8 cellular contexts compared by ENCODE assay signal in the genomic region with DNA sequence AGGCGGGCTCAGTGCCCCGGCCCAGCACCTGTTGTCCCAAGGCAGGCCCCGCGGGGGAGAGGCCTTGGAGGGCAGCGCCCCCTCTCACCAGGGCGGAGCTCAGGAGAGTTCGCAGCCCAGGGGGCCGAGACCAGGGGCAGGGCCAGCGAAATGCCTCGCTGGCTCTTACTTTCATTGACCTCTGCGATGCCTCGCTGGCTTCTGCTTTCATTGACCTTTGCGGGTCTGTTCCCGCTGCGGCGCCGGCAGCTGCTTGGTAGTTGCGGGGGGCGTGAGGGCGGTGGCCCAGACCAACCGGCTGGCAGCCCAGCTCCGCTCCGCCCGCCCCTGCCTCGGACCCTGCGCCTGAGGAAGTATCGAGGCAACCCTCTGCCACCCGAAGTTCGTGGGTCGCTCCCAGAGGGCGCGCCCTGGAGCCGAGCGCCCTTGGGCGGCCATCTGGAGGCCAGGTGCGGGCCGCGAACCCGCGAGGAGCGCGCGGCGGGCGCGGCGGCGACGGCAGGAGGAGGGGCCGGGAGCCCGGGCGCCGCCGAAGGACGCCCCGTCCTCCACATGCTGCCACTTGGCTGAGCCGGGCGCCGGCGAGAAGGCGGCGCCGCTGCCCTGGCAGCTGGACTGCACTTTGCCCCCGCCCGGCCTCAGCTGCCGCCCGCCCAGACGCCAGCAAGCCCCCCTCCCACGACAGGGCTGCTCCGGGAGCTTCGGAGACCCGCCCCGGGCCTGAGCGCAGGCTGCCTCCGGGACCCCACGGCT.
DNase-seq lines count a peak whose midpoint lies in the region; ATAC-seq and TF ChIP-seq lines count a peak whose summit lies in the region.

No MANE protein-coding gene starts in this region.

- no peaks in the 10 kb centered on the region for H3K36me3 ChIP-seq in rectal smooth muscle tissue (ENCODE audit: control insufficient read depth, insufficient read depth, low read length)

- no peaks in the 10 kb centered on the region for H3K36me3 Mint-ChIP-seq in CD14-positive monocyte

- DNase-seq in CD14-positive monocyte (ENCODE audit: low spot score): no peak
- DNase-seq in NCI-H524 (lab: John Stamatoyannopoulos, UW): peak; percentile 30 to 69
- DNase-seq in anterior cingulate cortex (lab: John Stamatoyannopoulos, UW): peak in 49 of 58 donors; percentile 6 to 79 (median 58)
- peak; percentile 25 for DNase-seq in iPS DF 19.7 (ENCODE audit: low read depth, low spot score)
- DNase-seq in cerebellar nuclear complex (lab: John Stamatoyannopoulos, UW): no peak

- no peaks in the 10 kb centered on the region for H3K27me3 ChIP-seq in rectal smooth muscle tissue (ENCODE audit: control insufficient read depth, insufficient read depth, low read length)

- peaks cover 0 to 3% (median 0%) of the 10 kb centered on the region in 7 donors for H3K9me3 Mint-ChIP-seq in CD14-positive monocyte

- intact Hi-C loops in CD14-positive monocyte (cut with micrococcal nuclease): no loop called here

- peak overlapping the region; percentile 18 to 66 for H3K4me3 Mint-ChIP-seq in CD14-positive monocyte

- no peak overlapping the region for H3K27ac Mint-ChIP-seq in CD14-positive monocyte

- peaks cover 7 to 24% (median 17%) of the 10 kb centered on the region in 3 donors for H3K27me3 Mint-ChIP-seq in CD14-positive monocyte (ENCODE audit: low read depth in 3 of 3)

- ATAC-seq in GM18861 (IDR thresholded peaks at IDR 0.05; ENCODE audit: unreplicated experiment): peak; percentile 75
- ATAC-seq in HG02973 (IDR thresholded peaks at IDR 0.05; ENCODE audit: unreplicated experiment): peak; percentile 66

- H3K27ac ChIP-seq in rectal smooth muscle tissue (ENCODE audit: low read depth, low read length): peak overlapping the region; percentile 69

- H3K4me1 Mint-ChIP-seq in CD14-positive monocyte: peaks cover 10% of the 10 kb centered on the region

- TF ChIP-seq CTCF in CD14-positive monocyte (IDR thresholded peaks at IDR 0.05): peak; percentile 30

- peaks cover 4% of the 10 kb centered on the region for H3K4me1 ChIP-seq in rectal smooth muscle tissue (ENCODE audit: control insufficient read depth, insufficient read depth, low read length)

- peak overlapping the region; percentile 74 for H3K4me3 ChIP-seq in rectal smooth muscle tissue (ENCODE audit: low read length)

- H3K9ac ChIP-seq in rectal smooth muscle tissue (ENCODE audit: low read length): peak overlapping the region; percentile 45

Comparison
In these comparisons a context has a peak if more than half of its experiments do, and no peak if none do; other contexts are left out.
1. DNase-seq: peak in NCI-H524 (2 of 2), anterior cingulate cortex (49 of 58) and iPS DF 19.7 (single experiment); none in CD14-positive monocyte (single experiment) and cerebellar nuclear complex (0 of 2).